ENCODE assay signal across 30 cellular contexts in genomic region chr3:89877230-89877629, GRCh38.
"Had no signal": no experiment of that assay in that cellular context is flagged by ENCODE, and none has a peak within 500 bp of the region (broad histone marks: within the 10 kb centered on the region; RNA-seq: fewer than 3 reads in every experiment).

No MANE protein-coding gene starts in this region.

- H3K4me1 Mint-ChIP-seq: endodermal cell, memory B cell, mesothelial cell of epicardium had no signal

- H3K27me3 ChIP-seq: colonic mucosa, esophagus squamous epithelium, gastrocnemius medialis, heart right ventricle had no signal

- H3K36me3 ChIP-seq: colonic mucosa, esophagus squamous epithelium, gastrocnemius medialis, heart right ventricle, left ventricle myocardium inferior had no signal

- H3K9me3 ChIP-seq: colonic mucosa, gastrocnemius medialis, mucosa of descending colon had no signal

- H3K36me3 Mint-ChIP-seq: memory B cell, mesothelial cell of epicardium had no signal

- ATAC-seq: effector memory CD8-positive, alpha-beta T cell; esophagus mucosa; gastrocnemius medialis; heart right ventricle; left colon; left lobe of liver; mucosa of descending colon had no signal

- H3K4me1 ChIP-seq: colonic mucosa, esophagus squamous epithelium, gastrocnemius medialis, heart right ventricle, left ventricle myocardium inferior had no signal

- H3K27me3 Mint-ChIP-seq: dendritic cell treated with granulocyte-macrophage colony-stimulating factor and Interleukin-4, amounts not matched to agents 40 ng/mL and 50 ng/mL, for 4 days; effector memory CD8-positive, alpha-beta T cell; memory B cell had no signal

- FAIRE-seq: endometrium, islet of Langerhans, keratinocyte had no signal

- DNase-seq: cerebellar nuclear complex; colonic mucosa; cortex of kidney; effector CD8-positive, alpha-beta T cell; effector memory CD8-positive, alpha-beta T cell; endodermal cell; erythroblast; esophagus squamous epithelium; foreskin fibroblast; foreskin melanocyte; gastrocnemius medialis; glutamatergic neuron; head of caudate nucleus; heart right ventricle; hippocampal formation; kidney glomerular epithelial cell; left colon; left ventricle myocardium inferior; mammary epithelial cell; mucosa of descending colon had no signal

- H3K27ac Mint-ChIP-seq: dendritic cell treated with granulocyte-macrophage colony-stimulating factor and Interleukin-4, amounts not matched to agents 40 ng/mL and 50 ng/mL, for 4 days; effector memory CD8-positive, alpha-beta T cell; endodermal cell; memory B cell; mesothelial cell of epicardium had no signal

- H3K4me3 Mint-ChIP-seq: dendritic cell treated with granulocyte-macrophage colony-stimulating factor and Interleukin-4, amounts not matched to agents 40 ng/mL and 50 ng/mL, for 4 days; effector memory CD8-positive, alpha-beta T cell; endodermal cell; memory B cell; mesothelial cell of epicardium had no signal

- H3K27ac ChIP-seq: colonic mucosa, epithelial cell of prostate, esophagus squamous epithelium, gastrocnemius medialis, heart right ventricle, left ventricle myocardium inferior had no signal

- H3K4me3 ChIP-seq: colonic mucosa, esophagus squamous epithelium, gastrocnemius medialis, heart right ventricle, left ventricle myocardium inferior, lung, mucosa of descending colon had no signal
